ENCODE assay signal across 1 cellular context in the genomic region with DNA sequence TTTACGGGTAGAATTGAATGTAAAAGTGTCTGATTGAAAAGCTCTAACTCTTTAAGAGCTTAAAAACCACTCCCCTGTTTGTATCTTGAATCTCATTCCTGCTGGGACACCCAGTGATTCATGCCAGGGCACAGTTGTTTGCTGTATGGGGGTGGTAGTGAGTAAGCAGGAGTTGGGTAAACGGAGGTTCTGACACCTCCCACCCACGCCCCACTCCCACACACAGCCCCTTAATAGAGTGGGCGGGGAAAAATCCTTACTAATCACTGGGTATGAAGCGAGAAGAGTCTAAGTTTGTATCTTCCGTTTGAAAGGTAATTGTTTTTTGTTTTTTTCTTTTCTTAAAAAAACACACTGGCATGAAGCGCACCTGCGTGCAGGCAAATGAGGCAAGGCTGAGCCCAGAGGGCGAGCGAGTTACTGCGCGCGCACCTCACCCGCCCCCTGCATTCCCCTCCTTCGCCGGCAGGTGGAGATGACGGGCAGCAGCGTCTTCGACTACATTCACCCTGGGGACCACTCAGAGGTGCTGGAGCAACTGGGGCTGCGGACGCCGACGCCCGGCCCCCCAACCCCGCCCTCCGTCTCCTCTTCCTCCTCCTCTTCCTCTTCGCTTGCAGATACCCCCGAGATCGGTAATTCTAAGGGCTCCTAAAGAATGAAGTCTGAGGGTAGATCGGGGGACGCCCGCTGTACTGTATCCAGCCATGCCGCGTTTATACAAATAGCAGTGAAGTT.
TF ChIP-seq lines count a peak whose summit lies in the region.

No MANE protein-coding gene starts in this region.

TF ChIP-seq in HepG2, 621 proteins besides CTCF, POLR2A, EP300 and RAD21 (continued from another document and continues in another):
- TF ChIP-seq, protein P1, sequence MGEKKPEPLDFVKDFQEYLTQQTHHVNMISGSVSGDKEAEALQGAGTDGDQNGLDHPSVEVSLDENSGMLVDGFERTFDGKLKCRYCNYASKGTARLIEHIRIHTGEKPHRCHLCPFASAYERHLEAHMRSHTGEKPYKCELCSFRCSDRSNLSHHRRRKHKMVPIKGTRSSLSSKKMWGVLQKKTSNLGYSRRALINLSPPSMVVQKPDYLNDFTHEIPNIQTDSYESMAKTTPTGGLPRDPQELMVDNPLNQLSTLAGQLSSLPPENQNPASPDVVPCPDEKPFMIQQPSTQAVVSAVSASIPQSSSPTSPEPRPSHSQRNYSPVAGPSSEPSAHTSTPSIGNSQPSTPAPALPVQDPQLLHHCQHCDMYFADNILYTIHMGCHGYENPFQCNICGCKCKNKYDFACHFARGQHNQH (CRISPR knock-in tag; IDR thresholded peaks at IDR 0.05), result 0 out of 2 replicates have a peak, but pooled peaks have one; percentile 12
- TF ChIP-seq ZNF501 (CRISPR knock-in tag; IDR thresholded peaks at IDR 0.05) (peak; percentile 82; the same call in 1 of the 2 replicates), FOSL2 (CRISPR knock-in tag; IDR thresholded peaks at IDR 0.05) (peak; percentile 71), SNRNP70 (IDR thresholded peaks at IDR 0.05; ENCODE audit: low read depth, low read length) (no peak), ZNF343 (CRISPR knock-in tag; IDR thresholded peaks at IDR 0.05) (no peak), ZBTB7B (CRISPR knock-in tag; IDR thresholded peaks at IDR 0.05) (peak; percentile 83), YEATS4 (CRISPR knock-in tag; IDR thresholded peaks at IDR 0.05; ENCODE audit: borderline replicate concordance) (no peak; the same call in 1 of the 2 replicates), ZNF350 (CRISPR knock-in tag; IDR thresholded peaks at IDR 0.05; ENCODE audit: borderline replicate concordance, low read depth) (peak; percentile 41; the same call in 1 of the 2 replicates), FOXA1 (IDR thresholded peaks at IDR 0.05) (no peak), FOXA1 (CRISPR knock-in tag; IDR thresholded peaks at IDR 0.05) (no peak), HNRNPLL (IDR thresholded peaks at IDR 0.05; ENCODE audit: low read depth, low read length, poor library complexity, severe bottlenecking) (peak; percentile 63), XRCC5 (optimal IDR thresholded peaks at IDR 0.05; ENCODE audit: low read length) (peak; percentile 73), CREM (IDR thresholded peaks at IDR 0.05) (no peak), CREM (CRISPR knock-in tag; IDR thresholded peaks at IDR 0.05) (no peak), ZNF232 (CRISPR knock-in tag; IDR thresholded peaks at IDR 0.05; ENCODE audit: borderline replicate concordance) (0 out of 2 replicates have a peak, but pooled peaks have one; percentile 21), IRX3 (CRISPR knock-in tag; IDR thresholded peaks at IDR 0.05; ENCODE audit: borderline replicate concordance, low read depth) (no peak), ZFP90 (CRISPR knock-in tag; IDR thresholded peaks at IDR 0.05; ENCODE audit: borderline replicate concordance) (no peak), MED1 (CRISPR knock-in tag; IDR thresholded peaks at IDR 0.05) (peak; percentile 32; the same call in 1 of the 2 replicates), MYC (CRISPR knock-in tag; IDR thresholded peaks at IDR 0.05; ENCODE audit: borderline replicate concordance) (peak; percentile 22; the same call in 1 of the 2 replicates), ZNF558 (CRISPR knock-in tag; IDR thresholded peaks at IDR 0.05; ENCODE audit: borderline replicate concordance) (no peak), MAZ (IDR thresholded peaks at IDR 0.05; ENCODE audit: borderline replicate concordance, low read depth, low read length) (no peak), MAZ (CRISPR knock-in tag; IDR thresholded peaks at IDR 0.05; ENCODE audit: low read depth) (0 out of 2 replicates have a peak, but pooled peaks have one; percentile 13), RBFOX2 (IDR thresholded peaks at IDR 0.05; ENCODE audit: low read depth, low read length) (peak; percentile 41; the same call in 1 of the 2 replicates), GABPB1 (CRISPR knock-in tag; IDR thresholded peaks at IDR 0.05) (peak; percentile 36; the same call in 1 of the 2 replicates), SOX6 (IDR thresholded peaks at IDR 0.05) (no peak), SOX6 (CRISPR knock-in tag; IDR thresholded peaks at IDR 0.05) (peak; percentile 8; the same call in 1 of the 2 replicates), MEF2D (CRISPR knock-in tag; IDR thresholded peaks at IDR 0.05) (no peak; the same call in 1 of the 2 replicates), ZNF781 (CRISPR knock-in tag; IDR thresholded peaks at IDR 0.05; ENCODE audit: borderline replicate concordance, not compliant biosample characterization) (no peak), GFI1 (CRISPR knock-in tag; IDR thresholded peaks at IDR 0.05; ENCODE audit: borderline replicate concordance) (peak; percentile 18; the same call in 1 of the 2 replicates), SP1 (IDR thresholded peaks at IDR 0.05) (no peak), SP1 (CRISPR knock-in tag; IDR thresholded peaks at IDR 0.05) (peak; percentile 79), SMAD1 (CRISPR knock-in tag; IDR thresholded peaks at IDR 0.05; ENCODE audit: borderline replicate concordance, low read depth) (no peak), TP53 (CRISPR knock-in tag; conservative IDR thresholded peaks at IDR 0.05) (no peak), TEAD3 (CRISPR knock-in tag; optimal IDR thresholded peaks at IDR 0.05; ENCODE audit: borderline replicate concordance) (peak; percentile 79), ZNF263 (CRISPR knock-in tag; IDR thresholded peaks at IDR 0.05) (no peak), ZBTB8A (CRISPR knock-in tag; IDR thresholded peaks at IDR 0.05; ENCODE audit: borderline replicate concordance, low read depth) (no peak), GATAD2A (CRISPR knock-in tag; IDR thresholded peaks at IDR 0.05) (peak; percentile 57; the same call in 1 of the 2 replicates), KDM2A (CRISPR knock-in tag; IDR thresholded peaks at IDR 0.05; ENCODE audit: borderline replicate concordance, low read depth) (peak; percentile 87), ELF3 (CRISPR knock-in tag; IDR thresholded peaks at IDR 0.05) (0 out of 2 replicates have a peak, but pooled peaks have one; percentile 35), ZNF383 (CRISPR knock-in tag; IDR thresholded peaks at IDR 0.05; ENCODE audit: borderline replicate concordance) (no peak), MYNN (CRISPR knock-in tag; IDR thresholded peaks at IDR 0.05; ENCODE audit: low read depth) (0 out of 2 replicates have a peak, but pooled peaks have one; percentile 44), STAG1 (CRISPR knock-in tag; IDR thresholded peaks at IDR 0.05) (peak; percentile 73), HOXA3 (CRISPR knock-in tag; IDR thresholded peaks at IDR 0.05) (peak; percentile 36; the same call in 1 of the 2 replicates), ZNF598 (CRISPR knock-in tag; IDR thresholded peaks at IDR 0.05; ENCODE audit: borderline replicate concordance) (no peak), ZNF577 (CRISPR knock-in tag; IDR thresholded peaks at IDR 0.05; ENCODE audit: borderline replicate concordance, low read depth) (no peak)
- TF ChIP-seq, protein P2, sequence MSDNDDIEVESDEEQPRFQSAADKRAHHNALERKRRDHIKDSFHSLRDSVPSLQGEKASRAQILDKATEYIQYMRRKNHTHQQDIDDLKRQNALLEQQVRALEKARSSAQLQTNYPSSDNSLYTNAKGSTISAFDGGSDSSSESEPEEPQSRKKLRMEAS (IDR thresholded peaks at IDR 0.05), result peak; percentile 56; the same call in 1 of the 2 replicates
- TF ChIP-seq, protein P3, sequence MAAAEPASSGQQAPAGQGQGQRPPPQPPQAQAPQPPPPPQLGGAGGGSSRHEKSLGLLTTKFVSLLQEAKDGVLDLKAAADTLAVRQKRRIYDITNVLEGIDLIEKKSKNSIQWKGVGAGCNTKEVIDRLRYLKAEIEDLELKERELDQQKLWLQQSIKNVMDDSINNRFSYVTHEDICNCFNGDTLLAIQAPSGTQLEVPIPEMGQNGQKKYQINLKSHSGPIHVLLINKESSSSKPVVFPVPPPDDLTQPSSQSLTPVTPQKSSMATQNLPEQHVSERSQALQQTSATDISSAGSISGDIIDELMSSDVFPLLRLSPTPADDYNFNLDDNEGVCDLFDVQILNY (CRISPR knock-in tag; conservative IDR thresholded peaks at IDR 0.05), result no peak
- TF ChIP-seq, protein P4, sequence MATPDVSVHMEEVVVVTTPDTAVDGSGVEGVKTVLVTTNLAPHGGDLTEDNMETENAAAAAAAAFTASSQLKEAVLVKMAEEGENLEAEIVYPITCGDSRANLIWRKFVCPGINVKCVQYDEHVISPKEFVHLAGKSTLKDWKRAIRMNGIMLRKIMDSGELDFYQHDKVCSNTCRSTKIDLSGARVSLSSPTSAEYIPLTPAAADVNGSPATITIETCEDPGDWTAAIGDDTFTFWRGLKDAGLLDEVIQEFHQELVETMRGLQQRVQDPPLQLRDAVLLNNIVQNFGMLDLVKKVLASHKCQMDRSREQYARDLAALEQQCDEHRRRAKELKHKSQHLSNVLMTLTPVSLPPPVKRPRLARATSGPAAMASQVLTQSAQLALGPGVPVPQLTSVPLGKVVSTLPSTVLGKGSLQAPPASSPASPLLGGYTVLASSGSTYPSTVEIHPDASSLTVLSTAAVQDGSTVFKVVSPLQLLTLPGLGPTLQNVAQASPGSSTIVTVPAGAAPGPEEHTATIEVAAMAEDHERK (CRISPR knock-in tag; IDR thresholded peaks at IDR 0.05; ENCODE audit: low read depth), result no peak
- TF ChIP-seq, protein P5, sequence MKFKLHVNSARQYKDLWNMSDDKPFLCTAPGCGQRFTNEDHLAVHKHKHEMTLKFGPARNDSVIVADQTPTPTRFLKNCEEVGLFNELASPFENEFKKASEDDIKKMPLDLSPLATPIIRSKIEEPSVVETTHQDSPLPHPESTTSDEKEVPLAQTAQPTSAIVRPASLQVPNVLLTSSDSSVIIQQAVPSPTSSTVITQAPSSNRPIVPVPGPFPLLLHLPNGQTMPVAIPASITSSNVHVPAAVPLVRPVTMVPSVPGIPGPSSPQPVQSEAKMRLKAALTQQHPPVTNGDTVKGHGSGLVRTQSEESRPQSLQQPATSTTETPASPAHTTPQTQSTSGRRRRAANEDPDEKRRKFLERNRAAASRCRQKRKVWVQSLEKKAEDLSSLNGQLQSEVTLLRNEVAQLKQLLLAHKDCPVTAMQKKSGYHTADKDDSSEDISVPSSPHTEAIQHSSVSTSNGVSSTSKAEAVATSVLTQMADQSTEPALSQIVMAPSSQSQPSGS (CRISPR knock-in tag; IDR thresholded peaks at IDR 0.05), result 0 out of 2 replicates have a peak, but pooled peaks have one; percentile 27
- TF ChIP-seq, protein P6, sequence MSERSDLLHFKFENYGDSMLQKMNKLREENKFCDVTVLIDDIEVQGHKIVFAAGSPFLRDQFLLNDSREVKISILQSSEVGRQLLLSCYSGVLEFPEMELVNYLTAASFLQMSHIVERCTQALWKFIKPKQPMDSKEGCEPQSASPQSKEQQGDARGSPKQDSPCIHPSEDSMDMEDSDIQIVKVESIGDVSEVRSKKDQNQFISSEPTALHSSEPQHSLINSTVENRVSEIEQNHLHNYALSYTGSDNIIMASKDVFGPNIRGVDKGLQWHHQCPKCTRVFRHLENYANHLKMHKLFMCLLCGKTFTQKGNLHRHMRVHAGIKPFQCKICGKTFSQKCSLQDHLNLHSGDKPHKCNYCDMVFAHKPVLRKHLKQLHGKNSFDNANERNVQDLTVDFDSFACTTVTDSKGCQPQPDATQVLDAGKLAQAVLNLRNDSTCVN (CRISPR knock-in tag; IDR thresholded peaks at IDR 0.05; ENCODE audit: borderline replicate concordance), result no peak
- TF ChIP-seq, protein P7, sequence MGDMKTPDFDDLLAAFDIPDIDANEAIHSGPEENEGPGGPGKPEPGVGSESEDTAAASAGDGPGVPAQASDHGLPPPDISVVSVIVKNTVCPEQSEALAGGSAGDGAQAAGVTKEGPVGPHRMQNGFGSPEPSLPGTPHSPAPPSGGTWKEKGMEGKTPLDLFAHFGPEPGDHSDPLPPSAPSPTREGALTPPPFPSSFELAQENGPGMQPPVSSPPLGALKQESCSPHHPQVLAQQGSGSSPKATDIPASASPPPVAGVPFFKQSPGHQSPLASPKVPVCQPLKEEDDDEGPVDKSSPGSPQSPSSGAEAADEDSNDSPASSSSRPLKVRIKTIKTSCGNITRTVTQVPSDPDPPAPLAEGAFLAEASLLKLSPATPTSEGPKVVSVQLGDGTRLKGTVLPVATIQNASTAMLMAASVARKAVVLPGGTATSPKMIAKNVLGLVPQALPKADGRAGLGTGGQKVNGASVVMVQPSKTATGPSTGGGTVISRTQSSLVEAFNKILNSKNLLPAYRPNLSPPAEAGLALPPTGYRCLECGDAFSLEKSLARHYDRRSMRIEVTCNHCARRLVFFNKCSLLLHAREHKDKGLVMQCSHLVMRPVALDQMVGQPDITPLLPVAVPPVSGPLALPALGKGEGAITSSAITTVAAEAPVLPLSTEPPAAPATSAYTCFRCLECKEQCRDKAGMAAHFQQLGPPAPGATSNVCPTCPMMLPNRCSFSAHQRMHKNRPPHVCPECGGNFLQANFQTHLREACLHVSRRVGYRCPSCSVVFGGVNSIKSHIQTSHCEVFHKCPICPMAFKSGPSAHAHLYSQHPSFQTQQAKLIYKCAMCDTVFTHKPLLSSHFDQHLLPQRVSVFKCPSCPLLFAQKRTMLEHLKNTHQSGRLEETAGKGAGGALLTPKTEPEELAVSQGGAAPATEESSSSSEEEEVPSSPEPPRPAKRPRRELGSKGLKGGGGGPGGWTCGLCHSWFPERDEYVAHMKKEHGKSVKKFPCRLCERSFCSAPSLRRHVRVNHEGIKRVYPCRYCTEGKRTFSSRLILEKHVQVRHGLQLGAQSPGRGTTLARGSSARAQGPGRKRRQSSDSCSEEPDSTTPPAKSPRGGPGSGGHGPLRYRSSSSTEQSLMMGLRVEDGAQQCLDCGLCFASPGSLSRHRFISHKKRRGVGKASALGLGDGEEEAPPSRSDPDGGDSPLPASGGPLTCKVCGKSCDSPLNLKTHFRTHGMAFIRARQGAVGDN (CRISPR knock-in tag; IDR thresholded peaks at IDR 0.05), result peak; percentile 80
- TF ChIP-seq, protein P8, sequence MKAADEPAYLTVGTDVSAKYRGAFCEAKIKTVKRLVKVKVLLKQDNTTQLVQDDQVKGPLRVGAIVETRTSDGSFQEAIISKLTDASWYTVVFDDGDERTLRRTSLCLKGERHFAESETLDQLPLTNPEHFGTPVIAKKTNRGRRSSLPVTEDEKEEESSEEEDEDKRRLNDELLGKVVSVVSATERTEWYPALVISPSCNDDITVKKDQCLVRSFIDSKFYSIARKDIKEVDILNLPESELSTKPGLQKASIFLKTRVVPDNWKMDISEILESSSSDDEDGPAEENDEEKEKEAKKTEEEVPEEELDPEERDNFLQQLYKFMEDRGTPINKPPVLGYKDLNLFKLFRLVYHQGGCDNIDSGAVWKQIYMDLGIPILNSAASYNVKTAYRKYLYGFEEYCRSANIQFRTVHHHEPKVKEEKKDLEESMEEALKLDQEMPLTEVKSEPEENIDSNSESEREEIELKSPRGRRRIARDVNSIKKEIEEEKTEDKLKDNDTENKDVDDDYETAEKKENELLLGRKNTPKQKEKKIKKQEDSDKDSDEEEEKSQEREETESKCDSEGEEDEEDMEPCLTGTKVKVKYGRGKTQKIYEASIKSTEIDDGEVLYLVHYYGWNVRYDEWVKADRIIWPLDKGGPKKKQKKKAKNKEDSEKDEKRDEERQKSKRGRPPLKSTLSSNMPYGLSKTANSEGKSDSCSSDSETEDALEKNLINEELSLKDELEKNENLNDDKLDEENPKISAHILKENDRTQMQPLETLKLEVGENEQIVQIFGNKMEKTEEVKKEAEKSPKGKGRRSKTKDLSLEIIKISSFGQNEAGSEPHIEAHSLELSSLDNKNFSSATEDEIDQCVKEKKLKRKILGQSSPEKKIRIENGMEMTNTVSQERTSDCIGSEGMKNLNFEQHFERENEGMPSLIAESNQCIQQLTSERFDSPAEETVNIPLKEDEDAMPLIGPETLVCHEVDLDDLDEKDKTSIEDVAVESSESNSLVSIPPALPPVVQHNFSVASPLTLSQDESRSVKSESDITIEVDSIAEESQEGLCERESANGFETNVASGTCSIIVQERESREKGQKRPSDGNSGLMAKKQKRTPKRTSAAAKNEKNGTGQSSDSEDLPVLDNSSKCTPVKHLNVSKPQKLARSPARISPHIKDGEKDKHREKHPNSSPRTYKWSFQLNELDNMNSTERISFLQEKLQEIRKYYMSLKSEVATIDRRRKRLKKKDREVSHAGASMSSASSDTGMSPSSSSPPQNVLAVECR (CRISPR knock-in tag; IDR thresholded peaks at IDR 0.05; ENCODE audit: borderline replicate concordance), result peak; percentile 52; the same call in 1 of the 2 replicates
